ENCODE assay signal across 1 cellular context in genomic region chr9:2727966-2728613, GRCh38.
TF ChIP-seq lines count a peak whose summit lies in the region.

No MANE protein-coding gene starts in this region.

TF ChIP-seq in HEK293, 187 proteins besides CTCF, POLR2A, EP300 and RAD21 (continued from another document):
- TF ChIP-seq ZBTB26 (tag by site-specific recombination; optimal IDR thresholded peaks at IDR 0.05) = no peak
- peak; percentile 83 for TF ChIP-seq MZF1 (tag by site-specific recombination; IDR thresholded peaks at IDR 0.05; ENCODE audit: borderline replicate concordance)
- TF ChIP-seq GLI2 (tag by site-specific recombination; IDR thresholded peaks at IDR 0.05; ENCODE audit: borderline replicate concordance, low read depth) = peak; percentile 59; the same call in 1 of the 2 replicates
- no peak for TF ChIP-seq ZNF449 (tag by site-specific recombination; IDR thresholded peaks at IDR 0.05)
- TF ChIP-seq BCL11A (tag by site-specific recombination; IDR thresholded peaks at IDR 0.05; ENCODE audit: low read depth) = peak; percentile 73; the same call in 1 of the 2 replicates
- no peak for TF ChIP-seq SP3 (tag by site-specific recombination; IDR thresholded peaks at IDR 0.05)
- 0 out of 2 replicates have a peak, but pooled peaks have one; percentile 20 for TF ChIP-seq KLF10 (tag by site-specific recombination; IDR thresholded peaks at IDR 0.05)
- peak; percentile 53; the same call in 1 of the 2 replicates for TF ChIP-seq ZBTB17 (tag by site-specific recombination; IDR thresholded peaks at IDR 0.05)
